20 cellular contexts compared by ENCODE assay signal in genomic region chr21:15751037-15751436, GRCh38.
"Had no signal": no experiment of that assay in that cellular context is flagged by ENCODE, and none has a peak within 500 bp of the region (broad histone marks: within the 10 kb centered on the region; RNA-seq: fewer than 3 reads in every experiment).

No MANE protein-coding gene starts in this region.

- H3K9me3 ChIP-seq: colonic mucosa, left ventricle myocardium inferior, mucosa of descending colon, pancreas, right lobe of liver, stomach, thoracic aorta had no signal

- H3K9me3 Mint-ChIP-seq: activated naive CD4-positive, alpha-beta T cell treated with anti-CD3 and anti-CD28 coated beads, Interleukin-2, amount 10 ng/mL, durations not matched to agents 7 days and 5 days; activated T-cell treated with anti-CD3 and anti-CD28 coated beads, Interleukin-2, amount 50 U/mL, for 24 hours; memory B cell had no signal

- H3K27ac Mint-ChIP-seq: activated CD4-positive, alpha-beta T cell treated with anti-CD3 and anti-CD28 coated beads, Interleukin-2, amount 10 ng/mL, durations not matched to agents 7 days and 5 days; activated CD8-positive, alpha-beta T cell treated with anti-CD3 and anti-CD28 coated beads, Interleukin-2, amount 10 ng/mL, durations not matched to agents 7 days and 5 days; activated naive CD4-positive, alpha-beta T cell treated with anti-CD3 and anti-CD28 coated beads, Interleukin-2, amount 10 ng/mL, durations not matched to agents 7 days and 5 days; activated T-cell treated with anti-CD3 and anti-CD28 coated beads, Interleukin-2, amount 50 U/mL, for 24 hours; activated T-helper 2 cell treated with anti-CD3 and anti-CD28 coated beads, Interferon-gamma antibody, Interleukin-2, Interleukin-4, amounts not matched to agents 10 μg/mL and 5 μg/mL and 100 μg/mL, durations not matched to agents 14 hours and 24 hours and 36 hours; memory B cell had no signal

- DNase-seq: activated CD4-positive, alpha-beta T cell treated with anti-CD3 and anti-CD28 coated beads, Interleukin-2, amount 10 ng/mL, durations not matched to agents 7 days and 5 days; activated CD8-positive, alpha-beta T cell treated with anti-CD3 and anti-CD28 coated beads, Interleukin-2, amount 10 ng/mL, durations not matched to agents 7 days and 5 days; activated naive CD4-positive, alpha-beta T cell treated with anti-CD3 and anti-CD28 coated beads, Interleukin-2, amount 10 ng/mL, durations not matched to agents 7 days and 5 days; activated T-cell treated with anti-CD3 and anti-CD28 coated beads, Interleukin-2, amount 50 U/mL, for 24 hours; central memory CD4-positive, alpha-beta T cell; colonic mucosa; hypothalamus; kidney; left ventricle myocardium inferior; mucosa of descending colon; naive B cell; pancreas; right lobe of liver; stimulated activated CD4-positive, alpha-beta T cell treated with anti-CD3 and anti-CD28 coated beads, Interleukin-4, amount 100 ng/mL, for 1 hour; stomach; T1000 had no signal

- H3K36me3 ChIP-seq: colonic mucosa, left ventricle myocardium inferior, pancreas, right lobe of liver, stomach, thoracic aorta had no signal

- H3K4me3 Mint-ChIP-seq: activated CD4-positive, alpha-beta T cell treated with anti-CD3 and anti-CD28 coated beads, Interleukin-2, amount 10 ng/mL, durations not matched to agents 7 days and 5 days; activated CD8-positive, alpha-beta T cell treated with anti-CD3 and anti-CD28 coated beads, Interleukin-2, amount 10 ng/mL, durations not matched to agents 7 days and 5 days; activated naive CD4-positive, alpha-beta T cell treated with anti-CD3 and anti-CD28 coated beads, Interleukin-2, amount 10 ng/mL, durations not matched to agents 7 days and 5 days; activated T-cell treated with anti-CD3 and anti-CD28 coated beads, Interleukin-2, amount 50 U/mL, for 24 hours; memory B cell had no signal

- H3K27me3 ChIP-seq: colonic mucosa, pancreas, right lobe of liver, stomach had no signal

- H3K27me3 Mint-ChIP-seq: activated CD4-positive, alpha-beta T cell treated with anti-CD3 and anti-CD28 coated beads, Interleukin-2, amount 10 ng/mL, durations not matched to agents 7 days and 5 days; activated naive CD4-positive, alpha-beta T cell treated with anti-CD3 and anti-CD28 coated beads, Interleukin-2, amount 10 ng/mL, durations not matched to agents 7 days and 5 days; activated T-cell treated with anti-CD3 and anti-CD28 coated beads, Interleukin-2, amount 50 U/mL, for 24 hours; memory B cell; naive B cell had no signal

- H3K4me3 ChIP-seq: colonic mucosa, left ventricle myocardium inferior, mucosa of descending colon, pancreas, right lobe of liver, smooth muscle cell, stomach, thoracic aorta had no signal

- H3K27ac ChIP-seq: colonic mucosa, left ventricle myocardium inferior, pancreas, right lobe of liver, stomach, thoracic aorta had no signal
